In the genomic region with DNA sequence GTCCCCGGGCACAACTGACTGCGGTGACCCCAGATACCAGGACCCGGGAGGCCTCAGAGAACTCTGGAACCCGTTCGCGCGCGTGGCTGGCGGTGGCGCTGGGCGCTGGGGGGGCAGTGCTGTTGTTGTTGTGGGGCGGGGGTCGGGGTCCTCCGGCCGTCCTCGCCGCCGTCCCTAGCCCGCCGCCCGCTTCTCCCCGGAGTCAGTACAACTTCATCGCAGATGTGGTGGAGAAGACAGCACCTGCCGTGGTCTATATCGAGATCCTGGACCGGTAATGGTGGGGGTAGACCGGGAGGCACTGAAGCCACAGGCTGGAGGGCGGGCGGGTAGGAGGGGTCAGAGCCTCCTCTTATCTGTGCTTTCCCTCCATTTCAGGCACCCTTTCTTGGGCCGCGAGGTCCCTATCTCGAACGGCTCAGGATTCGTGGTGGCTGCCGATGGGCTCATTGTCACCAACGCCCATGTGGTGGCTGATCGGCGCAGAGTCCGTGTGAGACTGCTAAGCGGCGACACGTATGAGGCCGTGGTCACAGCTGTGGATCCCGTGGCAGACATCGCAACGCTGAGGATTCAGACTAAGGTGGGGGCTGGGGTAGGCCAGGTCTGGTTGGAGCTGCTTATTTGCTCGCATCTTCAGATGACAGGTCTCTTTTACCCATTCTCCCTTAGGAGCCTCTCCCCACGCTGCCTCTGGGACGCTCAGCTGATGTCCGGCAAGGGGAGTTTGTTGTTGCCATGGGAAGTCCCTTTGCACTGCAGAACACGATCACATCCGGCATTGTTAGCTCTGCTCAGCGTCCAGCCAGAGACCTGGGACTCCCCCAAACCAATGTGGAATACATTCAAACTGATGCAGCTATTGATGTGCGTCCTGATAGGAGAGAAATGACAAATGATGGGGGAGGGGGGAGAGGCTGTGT, we compare ENCODE assay signal across 8 cellular contexts. TPM values are rescaled to one million over a fixed set of nuclear protein-coding genes. Genes with fewer than 3 reads are reported as not detected.
DNase-seq lines count a peak whose midpoint lies in the region; ATAC-seq, FAIRE-seq and TF ChIP-seq lines count a peak whose summit lies in the region.

No MANE protein-coding gene starts in this region.

- in situ Hi-C loops in K562 (cut with MboI), result no loop called here

- no peak for TF ChIP-seq RAD21 in K562 (CRISPR knock-in tag; conservative IDR thresholded peaks at IDR 0.05 in 1 of 2, IDR thresholded peaks at IDR 0.05 in 1 of 2)

- peaks cover 28 to 37% of the 10 kb centered on the region in 2 experiments for H3K4me1 ChIP-seq in K562 (replicated peaks in 1 of 2; ENCODE audit: control insufficient read depth in 2 of 2, insufficient read depth in 2 of 2, low read length in 2 of 2)
- H3K4me1 ChIP-seq in iPS-20b (ENCODE audit: insufficient read depth, low read length), result no peaks in the 10 kb centered on the region
- peaks cover 25 to 31% (median 29%) of the 10 kb centered on the region in 3 donors for H3K4me1 ChIP-seq in skeletal muscle tissue (ENCODE audit: control insufficient read depth in 3 of 3, insufficient read depth in 3 of 3, low read length in 3 of 3)

- under 1% methylated on average over 35 of the region's 54 CpGs for WGBS in K562 (ENCODE audit: insufficient coverage, low coverage, missing lambda C conversion rate)

- H3K9me1 ChIP-seq in K562 (ENCODE audit: control insufficient read depth, insufficient read depth, low read length), result peaks cover 3% of the 10 kb centered on the region

- peak overlapping the region; percentile 97 for H3K4me2 ChIP-seq in K562 (ENCODE audit: insufficient read depth, low read length)

- peak; percentile 97 for FAIRE-seq in K562 (lab: Jason Lieb, UNC)

- peaks cover 5% of the 10 kb centered on the region; the same call in 1 of the 2 replicates for H4K20me1 ChIP-seq in K562 (replicated peaks; ENCODE audit: control insufficient read depth, insufficient read depth, low read length)

- peak overlapping the region; percentile 80 for H3K4me3 ChIP-seq in AG04449 (ENCODE audit: low read depth, low read length)
- H3K4me3 ChIP-seq in SK-N-MC, result peak overlapping the region; percentile 98
- H3K4me3 ChIP-seq in K562, result peak overlapping the region; percentile 96
- peak overlapping the region; percentile 99 for H3K4me3 ChIP-seq in iPS-20b (ENCODE audit: low read length)
- H3K4me3 ChIP-seq in skeletal muscle tissue (ENCODE audit: low read length in 3 of 3), result peak overlapping the region; percentile 83 to 93 (median 88)

- H3K27me3 ChIP-seq in K562 (ENCODE audit: control insufficient read depth in 2 of 2, insufficient read depth in 2 of 2, low read length in 2 of 2), result no peaks in the 10 kb centered on the region
- peaks cover 6% of the 10 kb centered on the region; the same call in 1 of the 2 replicates for H3K27me3 ChIP-seq in iPS-20b (ENCODE audit: insufficient read depth, low read length)
- no peaks in the 10 kb centered on the region for H3K27me3 ChIP-seq in skeletal muscle tissue (ENCODE audit: control insufficient read depth in 3 of 3, insufficient read depth in 3 of 3, low read length in 3 of 3)

- TF ChIP-seq CTCF in AG04449 (IDR thresholded peaks at IDR 0.05; ENCODE audit: insufficient read depth, low read length, missing control alignments) (no peak), K562 (IDR thresholded peaks at IDR 0.05 in 2 of 3, conservative IDR thresholded peaks at IDR 0.05 in 1 of 3; ENCODE audit: insufficient read depth in 2 of 3, low read depth in 1 of 3, low read length in 3 of 3) (no peak; a peak in 1 of 6 replicates)

- peaks cover 52% of the 10 kb centered on the region for H3K79me2 ChIP-seq in K562 (ENCODE audit: control insufficient read depth, insufficient read depth, low read length)

- peak overlapping the region; percentile 70 for H2AFZ ChIP-seq in K562 (ENCODE audit: low read depth, low read length)

- TF ChIP-seq POLR2A in K562 (conservative IDR thresholded peaks at IDR 0.05), result peak; percentile 79

- TSS peak; percentile 62 for BruUV-seq in K562 (replicated peaks; lab: Mats Ljungman, UMichigan)

- no peaks in the 10 kb centered on the region for H3K9me3 ChIP-seq in SK-N-MC (ENCODE audit: low read depth, low read length)
- H3K9me3 ChIP-seq in K562 (replicated peaks; ENCODE audit: control insufficient read depth, insufficient read depth, low read depth, low read length), result no peaks in the 10 kb centered on the region
- no peaks in the 10 kb centered on the region for H3K9me3 ChIP-seq in iPS-20b (ENCODE audit: insufficient read depth, low read depth, low read length)
- H3K9me3 ChIP-seq in skeletal muscle tissue (ENCODE audit: control insufficient read depth in 3 of 3, low read length in 3 of 3), result no peaks in the 10 kb centered on the region

- H3K36me3 ChIP-seq in SK-N-MC (ENCODE audit: insufficient read depth, low read length) (peaks cover 43% of the 10 kb centered on the region), K562 (ENCODE audit: control insufficient read depth, insufficient read depth, low read length) (peaks cover 65% of the 10 kb centered on the region), iPS-20b (ENCODE audit: insufficient read depth, low read depth, low read length) (peaks cover 61% of the 10 kb centered on the region), skeletal muscle tissue (ENCODE audit: control insufficient read depth in 3 of 3, insufficient read depth in 3 of 3, low read length in 3 of 3) (peaks cover 49 to 63% (median 52%) of the 10 kb centered on the region in 3 donors)

- CTCF ChIA-PET in AG04449 (lab: Yijun Ruan, JAX), result interaction anchor here (0.8 to 8.9 kb wide), 10 partner anchors 10 to 199 kb away, joined by 3 to 137 read pairs (median 10); a partner anchor contains a TSS
- CTCF ChIA-PET in K562 (lab: Yijun Ruan, JAX; ENCODE audit: low intra/inter-chr PET ratio), result interaction anchor here (1.5 kb wide), 1 partner anchor 57 kb away, joined by 4 read pairs; no protein-coding TSS in a partner anchor

- POLR2A ChIA-PET in AG04449 (lab: Yijun Ruan, JAX), result interaction anchor here (0.5 to 3.0 kb wide), 19 partner anchors 8 to 76 kb away, joined by 3 to 11 read pairs (median 4); a partner anchor contains a TSS
- POLR2A ChIA-PET in K562 (lab: Yijun Ruan, JAX), result interaction anchor here (0.6 to 3.9 kb wide), 21 partner anchors 9 to 627 kb away, joined by 3 to 25 read pairs (median 4); a partner anchor contains a TSS

- peak; percentile 71; the same call in 1 of the 2 replicates for TF ChIP-seq EP300 in K562 (IDR thresholded peaks at IDR 0.05; ENCODE audit: low read length)

- H3K27ac ChIP-seq in SK-N-MC (0 out of 2 replicates have a peak overlapping the region, but pooled peaks have one; percentile 26), K562 (ENCODE audit: extremely low read depth, low read depth, low read length) (peak overlapping the region; percentile 84), iPS-20b (ENCODE audit: low read length) (no peak overlapping the region), skeletal muscle tissue (ENCODE audit: low read depth, low read length) (peak overlapping the region; percentile 82)

- ATAC-seq in GM18861 (IDR thresholded peaks at IDR 0.05; ENCODE audit: unreplicated experiment) (peak; percentile 32), HG03159 (IDR thresholded peaks at IDR 0.05; ENCODE audit: unreplicated experiment) (peak; percentile 21), K562 (peak; percentile 80)

- DNase-seq in AG04449 (ENCODE audit: low read depth, low spot score) (no peak), SK-N-MC (ENCODE audit: low read depth, low spot score) (no peak), K562 (ENCODE audit: extremely low read depth in 1 of 4, low spot score in 3 of 4) (peak; percentile 85 to 96 (median 92)), SHP77 (lab: John Stamatoyannopoulos, UW) (no peak)

- H3K9ac ChIP-seq in SK-N-MC (ENCODE audit: insufficient read length) (peak overlapping the region; percentile 96), K562 (ENCODE audit: insufficient read depth in 1 of 2, low read depth in 2 of 2, low read length in 2 of 2) (peak overlapping the region; percentile 95 to 97), iPS-20b (ENCODE audit: low read depth, low read length) (peak overlapping the region; percentile 75; the same call in 1 of the 2 replicates), skeletal muscle tissue (ENCODE audit: low read depth in 1 of 3, low read length in 3 of 3) (peak overlapping the region; percentile 78 to 88 (median 82))

- intact Hi-C loops in K562 (cut with micrococcal nuclease), result loop anchor here (2.0 to 5.0 kb wide), 3 partner anchors 24 to 278 kb away; a partner anchor contains a TSS

RNA-seq across cellular contexts. Expression of a gene that starts 0.8 kb away (rescaled TPM):
- 76.3 and 135 TPM in 2 replicates for total RNA-seq in K562 (2011; cell fraction: chromatin; rRNA removed; ENCODE audit: low replicate concordance)
- 116 and 121 TPM in 2 replicates for total RNA-seq in K562 (2011; cell fraction: nucleolus; rRNA removed)
- total RNA-seq in K562 (2011; cell fraction: nucleoplasm; rRNA removed), result 69.5 and 82.8 TPM in 2 replicates
- total RNA-seq in K562 (2014; rRNA removed), result 68.0 and 76.5 TPM in 2 replicates
- total RNA-seq in K562 (2014; rRNA removed; fragmentation: Illumina TruSeq; extraction: Trizol), result 48.3 and 54.2 TPM in 2 replicates
- total RNA-seq in K562 (2015; rRNA removed; fragmentation: Illumina TruSeq; extraction: Trizol), result 56.7 and 60.5 TPM in 2 replicates
- total RNA-seq in K562 (2021), result 66.5 and 72.0 TPM in 2 replicates
- polyA plus RNA-seq in K562 (2011; rRNA removed), result 45.9 and 59.8 TPM in 2 replicates
- 65.6 and 128 TPM in 2 replicates for polyA plus RNA-seq in K562 (2011; cell fraction: cytosol; rRNA removed)
- polyA plus RNA-seq in K562 (2011; cell fraction: nucleus; rRNA removed), result 86.3 and 133 TPM in 2 replicates
- 62.5 and 70.9 TPM in 2 replicates for polyA plus RNA-seq in K562 (2012)
- 60.7 and 75.7 TPM in 2 replicates for polyA plus RNA-seq in K562 (2014; fragmentation: Illumina TruSeq; extraction: Trizol)
- 10 to 100 TPM; 66.7 to 71.2 TPM for polyA plus RNA-seq in K562 (2014; fragmentation: Nextera tagmentation; extraction: Ambion mirVana)
- 65.8 and 78.9 TPM in 2 replicates for polyA plus RNA-seq in K562 (2014; rRNA removed)
- 29.0 and 45.8 TPM in 2 replicates for polyA minus RNA-seq in K562 (2011; rRNA and poly(A)+ RNA removed)
- polyA minus RNA-seq in K562 (2011; cell fraction: cytosol; rRNA and poly(A)+ RNA removed), result 22.2 and 38.4 TPM in 2 replicates
- 58.6 and 61.0 TPM in 2 replicates for polyA minus RNA-seq in K562 (2011; cell fraction: nucleus; rRNA and poly(A)+ RNA removed)
- total RNA-seq in skeletal muscle tissue, result 42.3 TPM

RNA-seq across cellular contexts. Expression of a gene that starts 1.0 kb away (rescaled TPM):
- total RNA-seq in K562 (2011; cell fraction: chromatin; rRNA removed; ENCODE audit: low replicate concordance), result 396 and 984 TPM in 2 replicates
- 901 and 928 TPM in 2 replicates for total RNA-seq in K562 (2011; cell fraction: nucleolus; rRNA removed)
- total RNA-seq in K562 (2011; cell fraction: nucleoplasm; rRNA removed), result 568 and 636 TPM in 2 replicates
- total RNA-seq in K562 (2014; rRNA removed) (183 and 192 TPM in 2 replicates), K562 (2014; rRNA removed; fragmentation: Illumina TruSeq; extraction: Trizol) (105 and 130 TPM in 2 replicates), K562 (2015; rRNA removed; fragmentation: Illumina TruSeq; extraction: Trizol) (165 and 173 TPM in 2 replicates), K562 (2021) (165 and 166 TPM in 2 replicates), skeletal muscle tissue (57.4 TPM)
- polyA plus RNA-seq in K562 (2011; rRNA removed) (118 and 196 TPM in 2 replicates), K562 (2014; fragmentation: Illumina TruSeq; extraction: Trizol) (217 and 245 TPM in 2 replicates), K562 (2014; fragmentation: Nextera tagmentation; extraction: Ambion mirVana) (100 to 1,000 TPM in 1 of 2 experiments, 10 to 100 TPM in 1; 70.7 to 113 TPM), K562 (2014; rRNA removed) (245 and 268 TPM in 2 replicates)
- polyA plus RNA-seq in K562 (2011; cell fraction: cytosol; rRNA removed), result 159 and 372 TPM in 2 replicates
- 1,037 and 1,663 TPM in 2 replicates for polyA plus RNA-seq in K562 (2011; cell fraction: nucleus; rRNA removed)
- polyA plus RNA-seq in K562 (2012), result 131 and 205 TPM in 2 replicates
- polyA minus RNA-seq in K562 (2011; rRNA and poly(A)+ RNA removed), result 48.7 and 121 TPM in 2 replicates
- 56.7 and 112 TPM in 2 replicates for polyA minus RNA-seq in K562 (2011; cell fraction: cytosol; rRNA and poly(A)+ RNA removed)
- polyA minus RNA-seq in K562 (2011; cell fraction: nucleus; rRNA and poly(A)+ RNA removed), result 209 and 232 TPM in 2 replicates

RNA-seq across cellular contexts. Expression of a gene that starts 4.5 kb away (rescaled TPM):
- total RNA-seq in K562 (2011; cell fraction: chromatin; rRNA removed; ENCODE audit: low replicate concordance), result 2.8 and 6.5 TPM in 2 replicates
- total RNA-seq in K562 (2011; cell fraction: nucleolus; rRNA removed), result 1.7 and 2.1 TPM in 2 replicates
- total RNA-seq in K562 (2011; cell fraction: nucleoplasm; rRNA removed), result 1.7 and 2.0 TPM in 2 replicates
- total RNA-seq in K562 (2014; rRNA removed) (0.73 TPM in 1 of 2 replicates, not detected in the other), K562 (2014; rRNA removed; fragmentation: Illumina TruSeq; extraction: Trizol) (0.06 and 0.11 TPM in 2 replicates), K562 (2015; rRNA removed; fragmentation: Illumina TruSeq; extraction: Trizol) (0.30 and 0.33 TPM in 2 replicates), K562 (2021) (0.29 and 0.38 TPM in 2 replicates), skeletal muscle tissue (not detected)
- polyA plus RNA-seq in K562 (2011; rRNA removed) (0.18 and 0.46 TPM in 2 replicates), K562 (2014; fragmentation: Illumina TruSeq; extraction: Trizol) (0.18 TPM in 2 replicates), K562 (2014; fragmentation: Nextera tagmentation; extraction: Ambion mirVana) (under 1 TPM; 0.04 to 0.08 TPM), K562 (2014; rRNA removed) (0.05 and 0.21 TPM in 2 replicates)
- 0.03 and 0.24 TPM in 2 replicates for polyA plus RNA-seq in K562 (2011; cell fraction: cytosol; rRNA removed)
- 3.1 and 4.0 TPM in 2 replicates for polyA plus RNA-seq in K562 (2011; cell fraction: nucleus; rRNA removed)
- polyA plus RNA-seq in K562 (2012), result 0.18 and 0.25 TPM in 2 replicates
- not detected in 2 replicates for polyA minus RNA-seq in K562 (2011; rRNA and poly(A)+ RNA removed)
- polyA minus RNA-seq in K562 (2011; cell fraction: cytosol; rRNA and poly(A)+ RNA removed), result not detected in 2 replicates
- polyA minus RNA-seq in K562 (2011; cell fraction: nucleus; rRNA and poly(A)+ RNA removed), result 0.54 and 1.3 TPM in 2 replicates

RNA-seq across cellular contexts. Expression of a gene that starts 16.2 kb away (rescaled TPM):
- not detected in 2 replicates for total RNA-seq in K562 (2011; cell fraction: chromatin; rRNA removed; ENCODE audit: low replicate concordance)
- total RNA-seq in K562 (2011; cell fraction: nucleolus; rRNA removed), result not detected in 2 replicates
- not detected in 2 replicates for total RNA-seq in K562 (2011; cell fraction: nucleoplasm; rRNA removed)
- not detected in 2 replicates for total RNA-seq in K562 (2014; rRNA removed)
- not detected in 2 replicates for total RNA-seq in K562 (2014; rRNA removed; fragmentation: Illumina TruSeq; extraction: Trizol)
- not detected in 2 replicates for total RNA-seq in K562 (2015; rRNA removed; fragmentation: Illumina TruSeq; extraction: Trizol)
- total RNA-seq in K562 (2021), result not detected in 2 replicates
- not detected in 2 replicates for polyA plus RNA-seq in K562 (2011; rRNA removed)
- polyA plus RNA-seq in K562 (2011; cell fraction: cytosol; rRNA removed), result not detected in 2 replicates
- not detected in 2 replicates for polyA plus RNA-seq in K562 (2011; cell fraction: nucleus; rRNA removed)
- polyA plus RNA-seq in K562 (2012), result 0.12 TPM in 1 of 2 replicates, not detected in the other
- not detected in 2 replicates for polyA plus RNA-seq in K562 (2014; fragmentation: Illumina TruSeq; extraction: Trizol)
- polyA plus RNA-seq in K562 (2014; fragmentation: Nextera tagmentation; extraction: Ambion mirVana), result not detected
- polyA plus RNA-seq in K562 (2014; rRNA removed), result not detected in 2 replicates
- polyA minus RNA-seq in K562 (2011; rRNA and poly(A)+ RNA removed), result not detected in 2 replicates
- polyA minus RNA-seq in K562 (2011; cell fraction: cytosol; rRNA and poly(A)+ RNA removed), result not detected in 2 replicates
- not detected in 2 replicates for polyA minus RNA-seq in K562 (2011; cell fraction: nucleus; rRNA and poly(A)+ RNA removed)
- not detected for total RNA-seq in skeletal muscle tissue

RNA-seq across cellular contexts. Expression of a gene that starts 23.0 kb away (rescaled TPM):
- 41.0 and 75.1 TPM in 2 replicates for total RNA-seq in K562 (2011; cell fraction: chromatin; rRNA removed; ENCODE audit: low replicate concordance)
- 49.2 and 62.0 TPM in 2 replicates for total RNA-seq in K562 (2011; cell fraction: nucleolus; rRNA removed)
- 36.9 and 41.4 TPM in 2 replicates for total RNA-seq in K562 (2011; cell fraction: nucleoplasm; rRNA removed)
- total RNA-seq in K562 (2014; rRNA removed) (20.3 and 28.5 TPM in 2 replicates), K562 (2014; rRNA removed; fragmentation: Illumina TruSeq; extraction: Trizol) (22.5 and 25.1 TPM in 2 replicates), K562 (2015; rRNA removed; fragmentation: Illumina TruSeq; extraction: Trizol) (25.9 and 31.2 TPM in 2 replicates), K562 (2021) (27.3 and 33.6 TPM in 2 replicates), skeletal muscle tissue (6.8 TPM)
- polyA plus RNA-seq in K562 (2011; rRNA removed) (28.3 and 29.3 TPM in 2 replicates), K562 (2014; fragmentation: Illumina TruSeq; extraction: Trizol) (31.9 and 34.8 TPM in 2 replicates), K562 (2014; fragmentation: Nextera tagmentation; extraction: Ambion mirVana) (10 to 100 TPM; 45.3 to 45.7 TPM), K562 (2014; rRNA removed) (26.1 and 26.3 TPM in 2 replicates)
- polyA plus RNA-seq in K562 (2011; cell fraction: cytosol; rRNA removed), result 30.4 and 33.2 TPM in 2 replicates
- polyA plus RNA-seq in K562 (2011; cell fraction: nucleus; rRNA removed), result 64.9 and 75.4 TPM in 2 replicates
- 27.7 and 31.8 TPM in 2 replicates for polyA plus RNA-seq in K562 (2012)
- polyA minus RNA-seq in K562 (2011; rRNA and poly(A)+ RNA removed), result 36.6 and 41.3 TPM in 2 replicates
- polyA minus RNA-seq in K562 (2011; cell fraction: cytosol; rRNA and poly(A)+ RNA removed), result 22.0 and 27.9 TPM in 2 replicates
- 19.7 and 30.2 TPM in 2 replicates for polyA minus RNA-seq in K562 (2011; cell fraction: nucleus; rRNA and poly(A)+ RNA removed)

Comparison
In these comparisons a context has a peak if more than half of its experiments do, and no peak if none do; other contexts are left out.
1. DNase-seq: peak in K562 (4 of 4); none in AG04449 (single experiment), SK-N-MC (single experiment) and SHP77 (0 of 2).
2. ATAC-seq: peak in every context shown above with its lines; median percentile 80 in K562; 32 in GM18861; 21 in HG03159.
3. Peak in every context shown above with its lines, with median percentiles within 50 percentile points of each other: H3K4me3 ChIP-seq and H3K9ac ChIP-seq.